21 cellular contexts compared by ENCODE assay signal in the genomic region with DNA sequence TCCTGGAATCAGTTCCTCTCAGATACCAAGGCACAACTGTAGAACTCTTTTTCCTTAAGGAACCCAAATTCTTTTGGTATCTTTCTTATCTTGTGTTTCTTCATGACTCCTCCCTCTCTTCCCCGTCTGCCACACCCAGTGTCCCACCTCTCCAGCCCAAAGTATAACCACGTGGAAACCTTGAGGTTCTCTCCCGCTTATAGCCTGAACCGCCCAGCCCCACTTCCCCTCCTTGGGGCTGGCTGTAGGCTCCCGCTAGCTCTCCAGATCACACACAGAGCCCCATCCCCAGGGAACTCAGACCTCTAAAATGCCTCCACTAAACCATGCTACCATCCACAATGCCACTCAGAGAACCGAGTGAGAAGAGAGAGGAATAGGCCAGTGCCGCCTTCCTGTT.
"Had no signal": no experiment of that assay in that cellular context is flagged by ENCODE, and none has a peak within 500 bp of the region (broad histone marks: within the 10 kb centered on the region; RNA-seq: fewer than 3 reads in every experiment).

No MANE protein-coding gene starts in this region.

- ATAC-seq: activated CD4-positive, alpha-beta T cell treated with anti-CD3 and anti-CD28 coated beads for 36 hours; foreskin keratinocyte; left lung; right cardiac atrium had no signal

- H3K4me3 ChIP-seq: esophagus muscularis mucosa, left lung, lung, thoracic aorta had no signal

- H3K27ac Mint-ChIP-seq: activated CD4-positive, alpha-beta T cell treated with anti-CD3 and anti-CD28 coated beads for 36 hours; stimulated activated naive CD8-positive, alpha-beta T cell treated with anti-CD3 and anti-CD28 coated beads, Interleukin-15, Interleukin-2, amounts not matched to agents 100 ng/mL and 50 ng/mL, for 24 hours had no signal

- H3K27me3 ChIP-seq: esophagus muscularis mucosa, foreskin keratinocyte, left lung had no signal

- H3K9me3 Mint-ChIP-seq: stimulated activated naive CD8-positive, alpha-beta T cell treated with anti-CD3 and anti-CD28 coated beads, Interleukin-15, Interleukin-2, amounts not matched to agents 100 ng/mL and 50 ng/mL, for 24 hours had no signal

- H3K27ac ChIP-seq: esophagus muscularis mucosa, foreskin keratinocyte, left lung, thoracic aorta had no signal

- H3K4me1 ChIP-seq: foreskin keratinocyte had no signal

- H3K27me3 Mint-ChIP-seq: activated CD4-positive, alpha-beta T cell treated with anti-CD3 and anti-CD28 coated beads for 36 hours; naive B cell; stimulated activated naive CD8-positive, alpha-beta T cell treated with anti-CD3 and anti-CD28 coated beads, Interleukin-15, Interleukin-2, amounts not matched to agents 100 ng/mL and 50 ng/mL, for 24 hours had no signal

- DNase-seq: activated CD4-positive, alpha-beta T cell treated with anti-CD3 and anti-CD28 coated beads for 36 hours; activated CD4-positive, alpha-beta T cell treated with anti-CD3 and anti-CD28 coated beads, Interleukin-2, amount 50 U/mL, for 48 hours; activated CD4-positive, CD25-positive, alpha-beta regulatory T cell; activated CD8-positive, alpha-beta memory T cell treated with anti-CD3 and anti-CD28 coated beads for 24 hours; activated naive CD4-positive, alpha-beta T cell; activated T-cell treated with anti-CD3 and anti-CD28 coated beads, Interleukin-2, amount 50 U/mL, for 1 hour; amygdala; caudate nucleus; cortex of kidney; foreskin keratinocyte; left lung; naive B cell; right cardiac atrium; stimulated activated CD4-positive, alpha-beta T cell treated with anti-CD3 and anti-CD28 coated beads, Interleukin-15, amount 100 ng/mL, for 24 hours; stimulated activated CD4-positive, alpha-beta T cell treated with anti-CD3 and anti-CD28 coated beads, Interleukin-2, amount 100 ng/mL, for 24 hours; T-helper 1 cell; trophoblast cell had no signal

- H3K9me3 ChIP-seq: esophagus muscularis mucosa, left lung, thoracic aorta had no signal

- H3K4me1 Mint-ChIP-seq: activated CD4-positive, alpha-beta T cell treated with anti-CD3 and anti-CD28 coated beads for 36 hours had no signal

- H3K4me3 Mint-ChIP-seq: activated CD4-positive, alpha-beta T cell treated with anti-CD3 and anti-CD28 coated beads for 36 hours; stimulated activated naive CD8-positive, alpha-beta T cell treated with anti-CD3 and anti-CD28 coated beads, Interleukin-15, Interleukin-2, amounts not matched to agents 100 ng/mL and 50 ng/mL, for 24 hours had no signal
